In genomic region chr6:41547799-41548097, GRCh38 we compare ENCODE assay signal across 8 cellular contexts. TPM values are rescaled to one million over a fixed set of nuclear protein-coding genes. Genes with fewer than 3 reads are reported as not detected.
DNase-seq lines count a peak whose midpoint lies in the region; ATAC-seq and TF ChIP-seq lines count a peak whose summit lies in the region.

No MANE protein-coding gene starts in this region.

- H3K4me3 ChIP-seq in breast epithelium = peak overlapping the region; percentile 81 to 100 (median 89)
- H3K4me3 ChIP-seq in lung = peak overlapping the region; percentile 59
- peak overlapping the region; percentile 72 to 93 (median 84) for H3K4me3 ChIP-seq in transverse colon

- intact Hi-C loops in breast epithelium (cut with DNase I; ENCODE audit: low total_unique reads) = loop anchor here (5.0 kb wide), 1 partner anchor 375 kb away; the partner anchor contains the start of genes BYSL and MED20
- intact Hi-C loops in transverse colon (cut with DNase I; ENCODE audit: low total_unique reads) = loop anchor here (2.0 kb wide), 2 partner anchors 43 to 121 kb away; no protein-coding TSS in a partner anchor

- DNase-seq in activated T-cell treated with anti-CD3 and anti-CD28 coated beads, Interleukin-2, amount 50 U/mL, for 4 hours = no peak
- DNase-seq in activated T-cell treated with anti-CD3 and anti-CD28 coated beads, Interleukin-2, amount 50 U/mL, for 48 hours = no peak
- DNase-seq in breast epithelium (ENCODE audit: low spot score in 2 of 2) (no peak), lung (ENCODE audit: low spot score) (no peak), transverse colon (no peak), DMS79 (lab: John Stamatoyannopoulos, UW) (no peak), NCI-H2171 treated with DMSO at 0.1 percent for 48 hours (lab: John Stamatoyannopoulos, UW) (no peak), RKO (ENCODE audit: low spot score) (no peak)

- in situ Hi-C loops in transverse colon (cut with MboI; ENCODE audit: low pct_ligation_motif_present in 1 of 4, low pct_unique_long_range_greater_than_20kb in 1 of 4, low sequenced_read_pairs in 3 of 4) = no loop called here

- TF ChIP-seq EP300 in transverse colon (IDR thresholded peaks at IDR 0.05; ENCODE audit: low read depth) = no peak

- H3K4me1 Mint-ChIP-seq in activated T-cell treated with anti-CD3 and anti-CD28 coated beads, Interleukin-2, amount 50 U/mL, for 4 hours (ENCODE audit: low read depth) = peaks cover 22% of the 10 kb centered on the region

- 2 to 10% methylated on average over 21 of the region's 21 CpGs for WGBS in lung, 2 donors
- 13 to 60% methylated on average over 1 to 18 of the region's 21 CpGs for WGBS in transverse colon (ENCODE audit: low coverage in 1 of 2), 2 donors

- peaks cover 2% of the 10 kb centered on the region for H3K27me3 Mint-ChIP-seq in activated T-cell treated with anti-CD3 and anti-CD28 coated beads, Interleukin-2, amount 50 U/mL, for 4 hours (ENCODE audit: low read depth)

- no peak for TF ChIP-seq POLR2A in breast epithelium (IDR thresholded peaks at IDR 0.05)
- TF ChIP-seq POLR2A in transverse colon (IDR thresholded peaks at IDR 0.05) = no peak

- H3K9me3 ChIP-seq in breast epithelium = no peaks in the 10 kb centered on the region
- no peaks in the 10 kb centered on the region for H3K9me3 ChIP-seq in lung (ENCODE audit: control insufficient read depth in 2 of 2, insufficient read depth in 1 of 2, low read length in 1 of 2)
- H3K9me3 ChIP-seq in transverse colon = no peaks in the 10 kb centered on the region

- H3K4me1 ChIP-seq in breast epithelium (peaks cover 6 to 9% of the 10 kb centered on the region in 2 donors), lung (ENCODE audit: control insufficient read depth in 2 of 2, insufficient read depth in 2 of 2, low read length in 2 of 2) (peaks cover 4 to 18% of the 10 kb centered on the region in 2 donors), transverse colon (peaks cover 7 to 46% (median 26%) of the 10 kb centered on the region in 4 donors)

- peak overlapping the region; percentile 95 for H3K4me3 Mint-ChIP-seq in activated T-cell treated with anti-CD3 and anti-CD28 coated beads, Interleukin-2, amount 50 U/mL, for 4 hours

- peak overlapping the region; percentile 82 to 95 for H3K27ac ChIP-seq in breast epithelium
- H3K27ac ChIP-seq in lung (ENCODE audit: low read depth in 1 of 2, low read length in 1 of 2) = peak overlapping the region in 1 of 2 donors; percentile 33
- peak overlapping the region; percentile 87 to 93 (median 90) for H3K27ac ChIP-seq in transverse colon

- ATAC-seq in activated T-cell treated with anti-CD3 and anti-CD28 coated beads, Interleukin-2, amount 50 U/mL, for 4 hours = no peak
- no peak for ATAC-seq in lung (ENCODE audit: insufficient read depth, low FRiP score)

- H3K36me3 ChIP-seq in breast epithelium = no peaks in the 10 kb centered on the region
- H3K36me3 ChIP-seq in lung (ENCODE audit: control insufficient read depth in 2 of 2, insufficient read depth in 2 of 2, low read length in 2 of 2) = peaks cover 0 to 7% of the 10 kb centered on the region in 2 donors
- H3K36me3 ChIP-seq in transverse colon = no peaks in the 10 kb centered on the region

- TF ChIP-seq CTCF in breast epithelium (IDR thresholded peaks at IDR 0.05) (no peak), lung (IDR thresholded peaks at IDR 0.05; ENCODE audit: control extremely low read depth, extremely low read depth) (no peak), transverse colon (IDR thresholded peaks at IDR 0.05) (no peak)

- H3K36me3 Mint-ChIP-seq in activated T-cell treated with anti-CD3 and anti-CD28 coated beads, Interleukin-2, amount 50 U/mL, for 4 hours (ENCODE audit: insufficient read depth) = peaks cover 7% of the 10 kb centered on the region

- H3K9me3 Mint-ChIP-seq in activated T-cell treated with anti-CD3 and anti-CD28 coated beads, Interleukin-2, amount 50 U/mL, for 4 hours = no peaks in the 10 kb centered on the region

- H3K27me3 ChIP-seq in breast epithelium = no peaks in the 10 kb centered on the region
- no peaks in the 10 kb centered on the region for H3K27me3 ChIP-seq in lung (ENCODE audit: control insufficient read depth, insufficient read depth)
- H3K27me3 ChIP-seq in transverse colon = peaks cover 5% of the 10 kb centered on the region

RNA-seq across cellular contexts. Expression of gene FOXP4, which starts 1.6 kb away (rescaled TPM):
- total RNA-seq in activated T-cell treated with anti-CD3 and anti-CD28 coated beads, Interleukin-2, amount 50 U/mL, for 4 hours = 10 to 100 TPM; 23.0 to 38.6 (median 28.2) TPM
- total RNA-seq in breast epithelium (10 to 100 TPM in 1 of 3 donors, 1 to 10 TPM in 2; 5.1 to 11.0 (median 5.6) TPM), lung (10 to 100 TPM; 22.6 to 35.0 TPM), transverse colon (10 to 100 TPM; 13.8 to 45.6 (median 17.2) TPM)
- 10 to 100 TPM; 12.8 to 21.7 TPM for polyA plus RNA-seq in lung
